ENCODE assay signal across 8 cellular contexts in the genomic region with DNA sequence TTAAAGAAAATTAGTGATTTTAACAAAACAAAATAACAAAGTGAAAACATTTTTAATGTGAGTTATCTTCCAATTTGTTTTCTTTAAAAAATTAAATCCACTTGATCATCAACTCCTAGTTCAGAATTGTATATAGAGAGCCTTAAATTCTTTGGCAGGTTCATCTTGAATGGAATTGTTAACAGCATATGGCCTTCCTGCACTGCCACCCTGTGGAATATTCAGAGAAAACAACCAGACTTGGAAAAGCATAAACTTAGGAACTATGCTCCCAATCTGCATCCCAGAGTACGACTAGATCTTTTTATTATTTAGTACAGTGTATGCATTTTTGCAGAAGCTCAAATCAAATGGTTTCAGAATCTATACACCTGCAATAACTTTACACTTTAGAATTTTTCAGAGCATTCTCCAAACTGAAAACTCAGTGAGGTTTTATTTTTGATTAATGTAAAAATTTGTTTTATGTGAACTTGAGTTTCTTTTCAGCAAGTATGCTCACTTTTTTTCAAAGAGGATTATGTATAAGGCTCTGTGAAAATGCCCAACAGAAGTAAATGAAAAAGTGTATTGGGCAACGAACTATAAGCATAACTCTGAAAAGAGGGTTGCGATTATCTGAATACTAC. TPM values are rescaled to one million over a fixed set of nuclear protein-coding genes. Genes with fewer than 3 reads are reported as not detected.
DNase-seq lines count a peak whose midpoint lies in the region; ATAC-seq and TF ChIP-seq lines count a peak whose summit lies in the region.

No MANE protein-coding gene starts in this region.

- no peak overlapping the region for H3K27ac Mint-ChIP-seq in activated naive CD8-positive, alpha-beta T cell treated with anti-CD3 and anti-CD28 coated beads, Interleukin-2, amount 50 U/mL, for 24 hours

- H3K36me3 ChIP-seq in ascending aorta (no peaks in the 10 kb centered on the region), testis (ENCODE audit: low read depth, missing control alignments) (no peaks in the 10 kb centered on the region)

- H3K4me1 ChIP-seq in ascending aorta (peaks cover 0 to under 1% of the 10 kb centered on the region in 2 donors), testis (no peaks in the 10 kb centered on the region)

- H3K27ac ChIP-seq in ascending aorta, result no peak overlapping the region
- H3K27ac ChIP-seq in testis, result no peak overlapping the region

- H3K4me3 ChIP-seq in ascending aorta (no peak overlapping the region), testis (no peak overlapping the region)

- H3K9me3 ChIP-seq in ascending aorta, result no peaks in the 10 kb centered on the region
- no peaks in the 10 kb centered on the region for H3K9me3 ChIP-seq in testis

- no peak overlapping the region for H3K4me3 Mint-ChIP-seq in activated naive CD8-positive, alpha-beta T cell treated with anti-CD3 and anti-CD28 coated beads, Interleukin-2, amount 50 U/mL, for 24 hours

- no peaks in the 10 kb centered on the region for H3K9me3 Mint-ChIP-seq in activated naive CD8-positive, alpha-beta T cell treated with anti-CD3 and anti-CD28 coated beads, Interleukin-2, amount 50 U/mL, for 24 hours

- H3K27me3 ChIP-seq in ascending aorta (no peaks in the 10 kb centered on the region), testis (no peaks in the 10 kb centered on the region)

- 44 to 50% methylated on average over 3 of the region's 3 CpGs for WGBS in testis, 2 donors

- no peak for TF ChIP-seq POLR2A in testis (IDR thresholded peaks at IDR 0.05)

- no peaks in the 10 kb centered on the region for H3K4me1 Mint-ChIP-seq in activated naive CD8-positive, alpha-beta T cell treated with anti-CD3 and anti-CD28 coated beads, Interleukin-2, amount 50 U/mL, for 24 hours

- H3K36me3 Mint-ChIP-seq in activated naive CD8-positive, alpha-beta T cell treated with anti-CD3 and anti-CD28 coated beads, Interleukin-2, amount 50 U/mL, for 24 hours (ENCODE audit: low read depth), result no peaks in the 10 kb centered on the region

- DNase-seq in AG20443 (ENCODE audit: low spot score) (peak; percentile 50), GM13976 (ENCODE audit: low spot score) (peak; percentile 36), NCI-H128 (lab: John Stamatoyannopoulos, UW; ENCODE audit: unreplicated experiment) (peak; percentile 1), ascending aorta (ENCODE audit: low spot score in 2 of 2) (no peak), hippocampal formation (lab: John Stamatoyannopoulos, UW) (peak; percentile 33 to 90), testis (peak; percentile 52)
- DNase-seq in activated naive CD8-positive, alpha-beta T cell treated with anti-CD3 and anti-CD28 coated beads, Interleukin-2, amount 50 U/mL, for 24 hours, result no peak

- in situ Hi-C loops in GM13976 (cut with MboI; ENCODE audit: low sequenced_read_pairs, unreplicated experiment), result loop anchor here (10.0 to 25.0 kb wide), 2 partner anchors 200 to 322 kb away; no protein-coding TSS in a partner anchor

- intact Hi-C loops in ascending aorta (cut with DNase I), result loop anchor here (2.0 to 10.0 kb wide), 4 partner anchors 227 to 810 kb away; no protein-coding TSS in a partner anchor
- intact Hi-C loops in testis (cut with DNase I; ENCODE audit: low total_unique reads), result no loop called here

- no peaks in the 10 kb centered on the region for H3K27me3 Mint-ChIP-seq in activated naive CD8-positive, alpha-beta T cell treated with anti-CD3 and anti-CD28 coated beads, Interleukin-2, amount 50 U/mL, for 24 hours

- TF ChIP-seq CTCF in GM13976 (IDR thresholded peaks at IDR 0.05; ENCODE audit: borderline replicate concordance, control extremely low read depth, extremely low read depth, insufficient read depth, missing control alignments), result peak; percentile 47
- TF ChIP-seq CTCF in ascending aorta (IDR thresholded peaks at IDR 0.05), result peak; percentile 65 to 75 (median 70)
- TF ChIP-seq CTCF in testis (IDR thresholded peaks at IDR 0.05), result peak; percentile 60 to 64 (median 60)

- ATAC-seq in GM21737 (IDR thresholded peaks at IDR 0.05; ENCODE audit: unreplicated experiment), result no peak
- ATAC-seq in activated naive CD8-positive, alpha-beta T cell treated with anti-CD3 and anti-CD28 coated beads, Interleukin-2, amount 50 U/mL, for 24 hours, result no peak

RNA-seq across cellular contexts. Expression of gene ANK3, which starts 44.9 kb away (rescaled TPM):
- total RNA-seq in ascending aorta, result 28.3 TPM
- total RNA-seq in testis, result 10 to 100 TPM; 38.6 to 39.9 TPM
- polyA plus RNA-seq in testis (ENCODE audit: insufficient read depth, low read depth, low replicate concordance), result 23.5 TPM

Comparison
In these comparisons a context has a peak if more than half of its experiments do, and no peak if none do; other contexts are left out.
1. DNase-seq: peak in AG20443 (single experiment), GM13976 (single experiment), NCI-H128 (single experiment), hippocampal formation (2 of 2) and testis (single experiment); none in ascending aorta (0 of 2) and activated naive CD8-positive, alpha-beta T cell treated with anti-CD3 and anti-CD28 coated beads, Interleukin-2, amount 50 U/mL, for 24 hours (single experiment).
2. Peak in every context shown above with its lines, with median percentiles within 50 percentile points of each other: CTCF ChIP-seq.